ENCODE assay signal across 18 cellular contexts in the genomic region with DNA sequence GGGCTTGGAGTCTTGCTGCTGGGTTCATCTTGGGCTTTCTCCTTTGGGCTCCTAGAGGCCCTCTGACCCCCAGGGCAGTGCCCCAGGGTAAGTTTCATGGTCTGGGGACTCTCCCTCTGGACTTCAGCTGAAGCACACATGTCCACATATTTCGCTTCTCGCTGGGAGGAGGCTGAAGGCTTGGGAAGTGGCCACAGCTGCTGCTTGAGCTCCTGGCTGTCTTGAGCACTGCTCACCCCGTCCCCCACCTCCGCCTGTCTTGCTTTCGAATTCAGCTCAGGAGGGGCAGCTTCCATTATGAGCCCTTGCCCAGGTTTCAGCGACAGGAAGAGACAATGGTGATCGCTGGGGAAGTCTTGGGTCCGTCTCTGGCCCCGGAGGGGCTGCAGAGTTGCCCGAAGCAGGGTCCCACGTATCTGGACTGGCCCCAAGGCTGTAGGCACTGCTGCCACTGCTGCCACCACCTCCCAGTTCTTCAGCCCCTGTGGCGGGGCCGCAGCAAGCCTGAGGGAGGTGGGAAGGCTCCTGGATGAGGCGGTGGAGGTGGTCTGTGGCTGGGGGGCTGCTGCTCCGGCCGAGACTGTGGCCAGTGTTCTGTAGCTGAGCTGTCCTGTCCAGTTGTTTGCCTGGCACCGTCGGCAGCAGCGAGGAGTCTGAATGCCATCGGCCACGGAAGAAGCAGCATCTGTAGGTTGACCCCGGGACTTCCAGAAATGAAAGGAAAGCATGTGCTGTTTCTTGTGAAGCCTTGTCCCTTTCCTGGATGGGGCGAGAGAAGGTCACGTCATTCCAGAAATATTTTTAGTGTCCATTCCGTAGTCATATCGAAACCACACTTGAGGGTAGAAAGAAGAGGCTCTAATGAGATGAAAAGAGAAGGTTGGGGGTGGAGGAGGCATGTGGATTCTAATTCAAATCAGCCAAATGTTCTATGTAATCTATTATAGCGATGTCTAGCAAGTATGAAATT. TPM values are rescaled to one million over a fixed set of nuclear protein-coding genes. Genes with fewer than 3 reads are reported as not detected.
A peak's percentile ranks its signal among the peaks of the same experiment; 100 is the strongest.
DNase-seq lines count a peak whose midpoint lies in the region; TF ChIP-seq lines count a peak whose summit lies in the region.
"Had no signal": no experiment of that assay in that cellular context is flagged by ENCODE, and none has a peak within 500 bp of the region (broad histone marks: within the 10 kb centered on the region; RNA-seq: fewer than 3 reads in every experiment).

No MANE protein-coding gene starts in this region.

- DNase-seq in activated naive CD4-positive, alpha-beta T cell (lab: John Stamatoyannopoulos, UW): no peak
- peak; percentile 24 for DNase-seq in SW480 (ENCODE audit: low spot score)
- DNase-seq in stimulated activated CD4-positive, alpha-beta T cell treated with anti-CD3 and anti-CD28 coated beads, Interleukin-2, amount 100 ng/mL, for 48 hours: no peak
- no peak for DNase-seq in activated naive CD8-positive, alpha-beta T cell treated with anti-CD3 and anti-CD28 coated beads for 36 hours
- DNase-seq in stimulated activated CD4-positive, alpha-beta T cell treated with anti-CD3 and anti-CD28 coated beads, Interleukin-12 subunit alpha, Interleukin-12 subunit beta, amount 100 ng/mL, for 4 hours: no peak
- no peak for DNase-seq in OCI-M1 (lab: John Stamatoyannopoulos, UW)
- DNase-seq: activated CD4-positive, alpha-beta memory T cell treated with anti-CD3 and anti-CD28 coated beads, Interleukin-2, amount 10 ng/mL, durations not matched to agents 7 days and 5 days; hippocampal formation; immature natural killer cell; MG63; NCI-H82; stimulated activated CD4-positive, alpha-beta T cell treated with anti-CD3 and anti-CD28 coated beads, Interleukin-15, amount 100 ng/mL, for 24 hours; stomach; T-cell had no signal

- no peaks in the 10 kb centered on the region for H3K9me3 Mint-ChIP-seq in activated naive CD4-positive, alpha-beta T cell treated with anti-CD3 and anti-CD28 coated beads, Interleukin-2, amount 50 U/mL, for 24 hours
- H3K9me3 Mint-ChIP-seq in nephron: no peaks in the 10 kb centered on the region
- no peaks in the 10 kb centered on the region for H3K9me3 Mint-ChIP-seq in activated naive CD8-positive, alpha-beta T cell treated with anti-CD3 and anti-CD28 coated beads for 36 hours
- H3K9me3 Mint-ChIP-seq: activated CD4-positive, alpha-beta memory T cell treated with anti-CD3 and anti-CD28 coated beads, Interleukin-2, amount 10 ng/mL, durations not matched to agents 7 days and 5 days; natural killer cell treated with Interleukin-12 subunit alpha and Interleukin-12 subunit beta and Interleukin-15 and Interleukin-18, amount 100 ng/mL, for 72 hours; T-cell had no signal

- peak overlapping the region; percentile 14 for H3K27ac Mint-ChIP-seq in activated naive CD4-positive, alpha-beta T cell treated with anti-CD3 and anti-CD28 coated beads, Interleukin-2, amount 50 U/mL, for 24 hours
- peak overlapping the region; percentile 46 to 89 (median 52) for H3K27ac Mint-ChIP-seq in nephron
- H3K27ac Mint-ChIP-seq in activated naive CD8-positive, alpha-beta T cell treated with anti-CD3 and anti-CD28 coated beads for 36 hours: no peak overlapping the region
- H3K27ac Mint-ChIP-seq: activated CD4-positive, alpha-beta memory T cell treated with anti-CD3 and anti-CD28 coated beads, Interleukin-2, amount 10 ng/mL, durations not matched to agents 7 days and 5 days; immature natural killer cell; natural killer cell treated with Interleukin-12 subunit alpha and Interleukin-12 subunit beta and Interleukin-15 and Interleukin-18, amount 100 ng/mL, for 72 hours; T-cell had no signal

- H3K4me1 Mint-ChIP-seq in activated naive CD4-positive, alpha-beta T cell treated with anti-CD3 and anti-CD28 coated beads, Interleukin-2, amount 50 U/mL, for 24 hours: no peaks in the 10 kb centered on the region
- peaks cover 54% of the 10 kb centered on the region for H3K4me1 Mint-ChIP-seq in nephron
- no peaks in the 10 kb centered on the region for H3K4me1 Mint-ChIP-seq in activated naive CD8-positive, alpha-beta T cell treated with anti-CD3 and anti-CD28 coated beads for 36 hours
- H3K4me1 Mint-ChIP-seq: activated CD4-positive, alpha-beta memory T cell treated with anti-CD3 and anti-CD28 coated beads, Interleukin-2, amount 10 ng/mL, durations not matched to agents 7 days and 5 days; immature natural killer cell; T-cell had no signal

- TF ChIP-seq CTCF in nephron (IDR thresholded peaks at IDR 0.05; ENCODE audit: unreplicated experiment in 3 of 3): no peak

- H3K4me3 Mint-ChIP-seq in activated naive CD4-positive, alpha-beta T cell treated with anti-CD3 and anti-CD28 coated beads, Interleukin-2, amount 50 U/mL, for 24 hours: no peak overlapping the region
- H3K4me3 Mint-ChIP-seq in nephron: peak overlapping the region in 2 of 3 experiments; percentile 73 to 86
- H3K4me3 Mint-ChIP-seq in activated naive CD8-positive, alpha-beta T cell treated with anti-CD3 and anti-CD28 coated beads for 36 hours: no peak overlapping the region
- H3K4me3 Mint-ChIP-seq: activated CD4-positive, alpha-beta memory T cell treated with anti-CD3 and anti-CD28 coated beads, Interleukin-2, amount 10 ng/mL, durations not matched to agents 7 days and 5 days; immature natural killer cell; natural killer cell treated with Interleukin-12 subunit alpha and Interleukin-12 subunit beta and Interleukin-15 and Interleukin-18, amount 100 ng/mL, for 72 hours; T-cell had no signal

- H3K36me3 Mint-ChIP-seq in activated naive CD4-positive, alpha-beta T cell treated with anti-CD3 and anti-CD28 coated beads, Interleukin-2, amount 50 U/mL, for 24 hours: no peaks in the 10 kb centered on the region
- no peaks in the 10 kb centered on the region for H3K36me3 Mint-ChIP-seq in nephron (ENCODE audit: low read depth)
- H3K36me3 Mint-ChIP-seq in activated naive CD8-positive, alpha-beta T cell treated with anti-CD3 and anti-CD28 coated beads for 36 hours: no peaks in the 10 kb centered on the region
- H3K36me3 Mint-ChIP-seq: immature natural killer cell; natural killer cell treated with Interleukin-12 subunit alpha and Interleukin-12 subunit beta and Interleukin-15 and Interleukin-18, amount 100 ng/mL, for 72 hours; T-cell had no signal

- peaks cover 2% of the 10 kb centered on the region for H3K27me3 Mint-ChIP-seq in activated naive CD4-positive, alpha-beta T cell treated with anti-CD3 and anti-CD28 coated beads, Interleukin-2, amount 50 U/mL, for 24 hours
- peaks cover 4% of the 10 kb centered on the region for H3K27me3 Mint-ChIP-seq in nephron (ENCODE audit: low read depth)
- H3K27me3 Mint-ChIP-seq in activated naive CD8-positive, alpha-beta T cell treated with anti-CD3 and anti-CD28 coated beads for 36 hours: peaks cover 3% of the 10 kb centered on the region

RNA-seq across cellular contexts. Expression of gene C4orf54, which starts 3.4 kb away (rescaled TPM):
- total RNA-seq in activated naive CD8-positive, alpha-beta T cell treated with anti-CD3 and anti-CD28 coated beads for 36 hours: not detected
- total RNA-seq: activated CD4-positive, alpha-beta memory T cell treated with anti-CD3 and anti-CD28 coated beads, Interleukin-2, amount 10 ng/mL, durations not matched to agents 7 days and 5 days; mesenteric fat pad; natural killer cell treated with Interleukin-12 subunit alpha and Interleukin-12 subunit beta and Interleukin-15 and Interleukin-18, amount 100 ng/mL, for 72 hours; T-cell had no signal

Comparison
In these comparisons a context has a peak if more than half of its experiments do, and no peak if none do; other contexts are left out.
1. H3K4me3 Mint-ChIP-seq: peak in nephron (2 of 3); none in activated naive CD4-positive, alpha-beta T cell treated with anti-CD3 and anti-CD28 coated beads, Interleukin-2, amount 50 U/mL, for 24 hours (single experiment) and activated naive CD8-positive, alpha-beta T cell treated with anti-CD3 and anti-CD28 coated beads for 36 hours (single experiment).